In the genomic region with DNA sequence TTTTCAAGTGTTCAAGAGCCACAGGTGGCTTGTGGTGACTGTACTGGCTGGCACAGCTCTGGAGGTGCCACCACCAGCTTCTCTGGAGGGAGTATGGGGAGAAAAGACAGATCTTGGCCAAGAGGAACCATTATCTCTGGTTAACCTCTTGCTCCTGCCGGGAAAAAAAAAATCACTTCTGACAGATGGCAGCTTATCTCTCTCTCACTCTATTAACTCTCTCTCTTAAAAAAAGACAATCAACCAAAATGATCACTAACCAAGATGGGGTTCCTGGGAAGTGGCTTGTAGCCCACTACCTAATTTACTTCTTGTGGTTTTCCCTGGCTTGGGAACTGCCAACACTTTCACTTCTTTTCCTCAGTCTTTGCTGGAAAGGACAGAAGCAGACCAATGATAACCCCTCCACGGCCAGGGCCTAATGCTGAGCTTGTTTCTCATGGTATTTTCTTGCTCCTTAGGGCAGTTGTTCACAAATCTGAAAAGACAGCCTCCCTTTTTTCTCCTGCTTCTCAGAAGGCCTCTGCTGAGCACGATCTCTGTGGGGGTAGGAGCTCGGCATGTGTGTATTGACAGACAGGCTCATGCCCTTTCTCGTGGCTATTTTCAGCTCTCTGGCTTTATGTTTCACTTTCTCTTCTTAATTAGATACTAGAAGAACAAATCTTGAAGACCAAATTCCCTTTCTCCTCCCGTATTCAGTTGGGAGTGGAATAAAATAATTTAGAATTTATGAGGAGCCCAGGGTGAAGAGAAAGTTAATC, we compare ENCODE assay signal across 8 cellular contexts. TPM values are rescaled to one million over a fixed set of nuclear protein-coding genes. Genes with fewer than 3 reads are reported as not detected.
DNase-seq lines count a peak whose midpoint lies in the region; ATAC-seq, FAIRE-seq and TF ChIP-seq lines count a peak whose summit lies in the region.

No MANE protein-coding gene starts in this region.

- H3K4me1 ChIP-seq in naive thymus-derived CD4-positive, alpha-beta T cell (ENCODE audit: control insufficient read depth in 2 of 2, insufficient read depth in 2 of 2, low read length in 2 of 2): peaks cover 9 to 14% of the 10 kb centered on the region in 2 donors

- H3K27ac ChIP-seq in coronary artery: peak overlapping the region; percentile 58 to 81
- no peak overlapping the region for H3K27ac ChIP-seq in naive thymus-derived CD4-positive, alpha-beta T cell (ENCODE audit: low read depth, low read length)

- CTCF ChIA-PET in naive thymus-derived CD4-positive, alpha-beta T cell (lab: Charles Lee): interaction anchor here (1.3 kb wide), 1 partner anchor 14 kb away, joined by 4 read pairs; no protein-coding TSS in a partner anchor

- H3K4me3 ChIP-seq in coronary artery: peak overlapping the region; percentile 72
- H3K4me3 ChIP-seq in naive thymus-derived CD4-positive, alpha-beta T cell (ENCODE audit: low read length): peak overlapping the region; percentile 71

- H3K9me3 Mint-ChIP-seq in naive thymus-derived CD4-positive, alpha-beta T cell: peaks cover 0 to 1% (median 0%) of the 10 kb centered on the region in 11 donors

- no peaks in the 10 kb centered on the region for H3K9me3 ChIP-seq in naive thymus-derived CD4-positive, alpha-beta T cell (ENCODE audit: control insufficient read depth in 2 of 3, low read length in 3 of 3)

- no peak for ATAC-seq in naive thymus-derived CD4-positive, alpha-beta T cell

- DNase-seq in D721Med (ENCODE audit: insufficient read length, low spot score): no peak
- peak; percentile 25 for DNase-seq in M059J (ENCODE audit: low read depth)
- no peak for DNase-seq in coronary artery (ENCODE audit: low spot score)
- DNase-seq in naive thymus-derived CD4-positive, alpha-beta T cell: peak in 1 of 9 donors; percentile 18
- DNase-seq in mesenteric fat pad (ENCODE audit: low spot score): no peak
- no peak for DNase-seq in HTR-8/SVneo (ENCODE audit: insufficient read length, low spot score)
- no peak for DNase-seq in activated CD4-positive, CD25-positive, alpha-beta regulatory T cell (lab: John Stamatoyannopoulos, UW)
- DNase-seq in cerebellar nuclear complex (lab: John Stamatoyannopoulos, UW): no peak

- H3K36me3 Mint-ChIP-seq in naive thymus-derived CD4-positive, alpha-beta T cell: peaks cover 0 to 5% (median 0%) of the 10 kb centered on the region in 5 donors

- peak overlapping the region; percentile 71 to 85 (median 82) for H3K4me3 Mint-ChIP-seq in naive thymus-derived CD4-positive, alpha-beta T cell

- H3K4me1 Mint-ChIP-seq in naive thymus-derived CD4-positive, alpha-beta T cell: peaks cover 19 to 41% (median 26%) of the 10 kb centered on the region in 7 donors

- POLR2A ChIA-PET in naive thymus-derived CD4-positive, alpha-beta T cell (lab: Charles Lee): no interaction called here

- intact Hi-C loops in naive thymus-derived CD4-positive, alpha-beta T cell (cut with micrococcal nuclease): loop anchor here (5.0 kb wide), 5 partner anchors 37 to 278 kb away; a partner anchor contains a TSS

- H3K27me3 Mint-ChIP-seq in naive thymus-derived CD4-positive, alpha-beta T cell: peaks cover 54 to 88% (median 65%) of the 10 kb centered on the region in 5 donors

- TF ChIP-seq CTCF in D721Med (IDR thresholded peaks at IDR 0.05; ENCODE audit: insufficient read depth, missing control alignments): no peak
- no peak for TF ChIP-seq CTCF in coronary artery (IDR thresholded peaks at IDR 0.05)

- FAIRE-seq in D721Med (lab: Jason Lieb, UNC) (peak; percentile 86), HTR-8/SVneo (lab: Jason Lieb, UNC) (no peak)

- peak overlapping the region in 6 of 9 donors; percentile 11 to 85 (median 34) for H3K27ac Mint-ChIP-seq in naive thymus-derived CD4-positive, alpha-beta T cell

- no peaks in the 10 kb centered on the region for H3K36me3 ChIP-seq in naive thymus-derived CD4-positive, alpha-beta T cell (ENCODE audit: control insufficient read depth in 2 of 3, insufficient read depth in 3 of 3, low read length in 3 of 3)

- H3K27me3 ChIP-seq in naive thymus-derived CD4-positive, alpha-beta T cell (ENCODE audit: control insufficient read depth in 2 of 2, insufficient read depth in 2 of 2, low read length in 2 of 2): peaks cover 0 to 9% of the 10 kb centered on the region in 2 donors

RNA-seq across cellular contexts. Expression of a gene that starts 0.9 kb away (rescaled TPM):
- total RNA-seq in M059J (2014; rRNA removed; shearing (Covaris generic)): not detected in 2 replicates
- total RNA-seq in naive thymus-derived CD4-positive, alpha-beta T cell: not detected
- not detected for polyA plus RNA-seq in naive thymus-derived CD4-positive, alpha-beta T cell
- not detected for total RNA-seq in mesenteric fat pad

RNA-seq across cellular contexts. Expression of a gene that starts 3.8 kb away (rescaled TPM):
- not detected in 2 replicates for total RNA-seq in M059J (2014; rRNA removed; shearing (Covaris generic))
- total RNA-seq in naive thymus-derived CD4-positive, alpha-beta T cell: not detected
- not detected for polyA plus RNA-seq in naive thymus-derived CD4-positive, alpha-beta T cell
- not detected for total RNA-seq in mesenteric fat pad

RNA-seq across cellular contexts. Expression of a gene that starts 42.9 kb away (rescaled TPM):
- total RNA-seq in M059J (2014; rRNA removed; shearing (Covaris generic)): 103 and 173 TPM in 2 replicates
- total RNA-seq in naive thymus-derived CD4-positive, alpha-beta T cell: 100 to 1,000 TPM in 2 of 5 experiments, 10 to 100 TPM in 3; 77.0 to 133 (median 81.5) TPM
- polyA plus RNA-seq in naive thymus-derived CD4-positive, alpha-beta T cell: 100 to 1,000 TPM; 127 to 168 TPM
- total RNA-seq in mesenteric fat pad: 42.5 TPM
